In genomic region chr3:152472606-152472954, GRCh38 we compare ENCODE assay signal across 1 cellular context.
TF ChIP-seq lines count a peak whose summit lies in the region.

No MANE protein-coding gene starts in this region.

TF ChIP-seq in H1, 55 proteins besides CTCF, POLR2A, EP300 and RAD21 (continued from another document):
- TF ChIP-seq HDAC6 (IDR thresholded peaks at IDR 0.05; ENCODE audit: low read depth, low read length) (no peak), PHF8 (conservative IDR thresholded peaks at IDR 0.05; ENCODE audit: low read depth, low read length) (no peak), MAFK (IDR thresholded peaks at IDR 0.05; ENCODE audit: low read depth, low read length) (no peak), RBBP5 (IDR thresholded peaks at IDR 0.05; ENCODE audit: borderline replicate concordance, low read depth, low read length) (no peak), GABPA (IDR thresholded peaks at IDR 0.05; ENCODE audit: borderline replicate concordance, insufficient read depth, low read length) (no peak), MAX (IDR thresholded peaks at IDR 0.05) (no peak)
TF ChIP-seq in H1: peak in this region for 0.
